In the genomic region with DNA sequence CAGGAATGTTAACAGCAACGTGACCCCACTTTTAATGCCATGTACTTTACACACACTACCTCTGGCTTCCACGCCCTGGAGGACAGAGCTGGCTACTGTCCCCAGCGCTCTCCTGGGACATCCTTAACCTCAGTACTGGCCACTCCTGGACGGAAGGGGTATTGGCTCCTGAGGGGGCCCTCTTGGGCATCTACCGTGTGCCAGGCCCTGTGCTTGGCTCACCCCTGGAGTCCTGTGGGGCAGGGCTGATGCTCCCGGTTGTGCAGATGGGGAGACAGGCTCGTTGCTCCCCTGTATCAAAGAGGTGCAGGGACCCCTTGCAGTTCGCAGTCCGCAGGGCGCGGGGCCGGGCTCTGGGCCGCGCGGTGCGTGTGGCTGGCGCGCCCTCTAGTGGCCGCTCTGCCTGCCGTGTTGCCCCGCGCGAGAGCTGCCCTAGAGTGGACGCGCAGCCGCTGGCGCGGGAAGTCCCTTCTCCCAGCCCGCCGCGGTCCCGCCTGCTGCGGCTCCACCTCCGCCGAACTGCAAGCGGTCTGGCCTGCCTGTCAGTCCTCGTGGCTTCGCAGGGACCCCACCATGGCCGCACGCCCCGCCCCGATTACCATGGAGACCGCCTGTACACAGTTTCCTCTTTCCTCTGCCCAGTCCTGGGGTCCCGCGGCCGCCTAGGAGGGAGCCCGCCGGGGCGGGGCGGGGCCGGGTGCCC, we compare ENCODE assay signal across 8 cellular contexts. TPM values are rescaled to one million over a fixed set of nuclear protein-coding genes. Genes with fewer than 3 reads are reported as not detected.
DNase-seq lines count a peak whose midpoint lies in the region; ATAC-seq, FAIRE-seq and TF ChIP-seq lines count a peak whose summit lies in the region.

TSS of gene WDR38 (plus strand) at position 632 of the 703 bp plus-strand sequence. CDS start 72 bp downstream, outside the sequence.

- H3K4me1 ChIP-seq in adrenal gland (replicated peaks in 1 of 2), result peaks cover 4 to 12% of the 10 kb centered on the region in 2 donors

- intact Hi-C loops in adrenal gland (cut with DNase I) (loop anchor here (2.0 to 10.0 kb wide), 3 partner anchors 78 to 522 kb away; no protein-coding TSS in a partner anchor), left cardiac atrium (cut with DNase I) (loop anchor here (1.0 to 2.0 kb wide), 2 partner anchors 79 to 80 kb away; no protein-coding TSS in a partner anchor), posterior cingulate gyrus (cut with DNase I) (loop anchor here (1.0 to 10.0 kb wide), 2 partner anchors 81 to 522 kb away; no protein-coding TSS in a partner anchor)

- DNase-seq in DMS53 treated with DMSO at 0.1 percent for 48 hours (lab: John Stamatoyannopoulos, UW; ENCODE audit: unreplicated experiment), result peak; percentile 75
- DNase-seq in M059J (ENCODE audit: low read depth), result peak; percentile 79
- peak; percentile 63 for DNase-seq in T follicular helper cell (ENCODE audit: low read depth)
- peak; percentile 73 to 87 (median 81) for DNase-seq in adrenal gland
- DNase-seq in left cardiac atrium, result peak; percentile 84
- peak in 9 of 10 donors; percentile 45 to 95 (median 70) for DNase-seq in posterior cingulate gyrus
- peak; percentile 88 for DNase-seq in urothelium cell line (ENCODE audit: low spot score)

- no peak within 1 kb of the TSS for H3K27ac ChIP-seq in adrenal gland

- ATAC-seq in GM21737 (IDR thresholded peaks at IDR 0.05; ENCODE audit: unreplicated experiment), result peak; percentile 63
- peak; percentile 89 to 92 for ATAC-seq in left cardiac atrium

- FAIRE-seq in urothelium cell line (lab: Jason Lieb, UNC), result no peak

- TF ChIP-seq CTCF in adrenal gland (IDR thresholded peaks at IDR 0.05), result peak; percentile 82 to 100 (median 99)

- TF ChIP-seq POLR2A in adrenal gland (IDR thresholded peaks at IDR 0.05), result no peak

- H3K36me3 ChIP-seq in adrenal gland (replicated peaks in 1 of 2), result peaks cover 0 to 11% of the 10 kb centered on the region in 2 donors

- 1% methylated on average over 19 to 51 of the region's 51 CpGs for WGBS in adrenal gland, 4 donors

- no peaks in the 10 kb centered on the region for H3K27me3 ChIP-seq in adrenal gland

- peak within 1 kb of the TSS in 2 of 4 donors; percentile 7 to 36 for H3K4me3 ChIP-seq in adrenal gland

- no peaks in the 10 kb centered on the region for H3K9me3 ChIP-seq in adrenal gland (replicated peaks in 1 of 3)

RNA-seq across cellular contexts. Expression of gene WDR38, which starts in this region (rescaled TPM):
- not detected in 2 replicates for total RNA-seq in M059J (2014; rRNA removed; shearing (Covaris generic))
- total RNA-seq in adrenal gland (not detected), left cardiac atrium (not detected)
- under 1 TPM in 1 of 3 donors, not detected in 2; 0.16 TPM for polyA plus RNA-seq in adrenal gland

Comparison
In these comparisons a context has a peak if more than half of its experiments do, and no peak if none do; other contexts are left out.
1. Peak in DNase-seq in M059J; RNA of the gene not detected or under 1 TPM.
2. Peak in DNase-seq in adrenal gland; RNA of the gene not detected or under 1 TPM.
3. Peak in DNase-seq and ATAC-seq in left cardiac atrium; RNA of the gene not detected or under 1 TPM.